ENCODE assay signal across 8 cellular contexts in the genomic region with DNA sequence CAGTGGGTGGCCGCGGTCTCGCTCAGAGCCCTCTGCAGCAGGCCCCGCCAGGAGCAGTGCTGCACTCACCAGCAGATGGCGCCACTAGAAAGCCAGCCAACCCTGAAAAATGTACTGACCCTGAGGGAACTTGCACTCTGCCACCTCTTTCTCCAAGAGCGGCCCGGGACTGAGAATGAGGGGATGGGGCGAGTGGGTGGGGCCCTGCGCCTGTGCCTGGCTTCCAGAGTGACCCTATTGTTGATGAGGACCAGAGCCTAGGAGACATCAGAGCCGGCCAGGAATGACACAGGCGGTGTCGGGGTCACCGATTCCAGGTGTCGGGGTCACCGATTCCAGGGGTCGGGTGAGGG. TPM values are rescaled to one million over a fixed set of nuclear protein-coding genes. Genes with fewer than 3 reads are reported as not detected.
DNase-seq lines count a peak whose midpoint lies in the region; ATAC-seq and TF ChIP-seq lines count a peak whose summit lies in the region.

No MANE protein-coding gene starts in this region.

- H3K36me3 ChIP-seq in CD8-positive, alpha-beta memory T cell (ENCODE audit: insufficient read depth, low read length), result no peaks in the 10 kb centered on the region
- H3K36me3 ChIP-seq in SU-DHL-6 (ENCODE audit: low read length) (no peaks in the 10 kb centered on the region), heart right ventricle (no peaks in the 10 kb centered on the region), psoas muscle (ENCODE audit: insufficient read depth in 1 of 2, low read depth in 1 of 2) (no peaks in the 10 kb centered on the region), uterus (no peaks in the 10 kb centered on the region)

- POLR2A ChIA-PET in CD8-positive, alpha-beta memory T cell (lab: Charles Lee), result no interaction called here
- POLR2A ChIA-PET in activated naive CD8-positive, alpha-beta T cell treated with anti-CD3 and anti-CD28 coated beads, Interleukin-2, amount 10 ng/mL, durations not matched to agents 7 days and 5 days (lab: Charles Lee), result interaction anchor here (0.7 kb wide), 1 partner anchor 181 kb away, joined by 3 read pairs; no protein-coding TSS in a partner anchor

- H3K4me1 ChIP-seq in CD8-positive, alpha-beta memory T cell (ENCODE audit: insufficient read depth, low read length), result no peaks in the 10 kb centered on the region
- H3K4me1 ChIP-seq in heart right ventricle (peaks cover 14 to 69% (median 52%) of the 10 kb centered on the region in 9 donors), psoas muscle (peaks cover 22% of the 10 kb centered on the region), uterus (peaks cover 12 to 27% of the 10 kb centered on the region in 2 donors)

- H3K9ac ChIP-seq in SU-DHL-6 (ENCODE audit: low read length), result no peak overlapping the region

- no peaks in the 10 kb centered on the region for H3K79me2 ChIP-seq in SU-DHL-6 (ENCODE audit: insufficient read depth, low read length)

- intact Hi-C loops in heart right ventricle (cut with DNase I), result loop anchor here (1.0 to 5.0 kb wide), 9 partner anchors 47 to 185 kb away; no protein-coding TSS in a partner anchor
- intact Hi-C loops in psoas muscle (cut with DNase I), result loop anchor here (1.0 to 5.0 kb wide), 4 partner anchors 51 to 185 kb away; no protein-coding TSS in a partner anchor
- intact Hi-C loops in uterus (cut with DNase I; ENCODE audit: low total_unique reads), result loop anchor here (5.0 kb wide), 2 partner anchors 35 to 50 kb away; no protein-coding TSS in a partner anchor

- no peak overlapping the region for H3K4me3 ChIP-seq in CD8-positive, alpha-beta memory T cell (ENCODE audit: low read length)
- H3K4me3 ChIP-seq in SU-DHL-6 (ENCODE audit: insufficient read depth, low read length, poor library complexity, severe bottlenecking) (no peak overlapping the region), heart right ventricle (peak overlapping the region in 1 of 10 donors; percentile 11), psoas muscle (peak overlapping the region; percentile 16), uterus (peak overlapping the region; percentile 9 to 22)

- H3K9me3 ChIP-seq in CD8-positive, alpha-beta memory T cell (ENCODE audit: low read length), result no peaks in the 10 kb centered on the region
- H3K9me3 ChIP-seq in SU-DHL-6 (ENCODE audit: insufficient read depth, low read length) (no peaks in the 10 kb centered on the region), heart right ventricle (no peaks in the 10 kb centered on the region), psoas muscle (no peaks in the 10 kb centered on the region), uterus (no peaks in the 10 kb centered on the region)

- H3K27ac ChIP-seq in CD8-positive, alpha-beta memory T cell (ENCODE audit: low read depth, low read length), result no peak overlapping the region
- no peak overlapping the region for H3K27ac ChIP-seq in SU-DHL-6 (ENCODE audit: low read depth, low read length)
- peak overlapping the region; percentile 73 to 95 (median 90) for H3K27ac ChIP-seq in heart right ventricle
- peak overlapping the region; percentile 76 for H3K27ac ChIP-seq in psoas muscle
- H3K27ac ChIP-seq in uterus, result peak overlapping the region; percentile 93 to 95

- peaks cover 0 to 6% (median 4%) of the 10 kb centered on the region in 3 donors for H3K4me1 Mint-ChIP-seq in CD8-positive, alpha-beta memory T cell
- H3K4me1 Mint-ChIP-seq in activated naive CD8-positive, alpha-beta T cell treated with anti-CD3 and anti-CD28 coated beads, Interleukin-2, amount 10 ng/mL, durations not matched to agents 7 days and 5 days, result peaks cover 2% of the 10 kb centered on the region

- no peaks in the 10 kb centered on the region for H3K36me3 Mint-ChIP-seq in CD8-positive, alpha-beta memory T cell
- H3K36me3 Mint-ChIP-seq in activated naive CD8-positive, alpha-beta T cell treated with anti-CD3 and anti-CD28 coated beads, Interleukin-2, amount 10 ng/mL, durations not matched to agents 7 days and 5 days, result no peaks in the 10 kb centered on the region

- no peak overlapping the region for H3K4me2 ChIP-seq in SU-DHL-6 (ENCODE audit: low read depth, low read length, poor library complexity, severe bottlenecking)

- 27 to 29% methylated on average over 16 of the region's 16 CpGs for WGBS in heart right ventricle, 2 donors
- WGBS in psoas muscle, 3 donors, result 32 to 36% (median 32%) methylated on average over 14 to 16 of the region's 16 CpGs

- TF ChIP-seq EP300 in Ishikawa (IDR thresholded peaks at IDR 0.05; ENCODE audit: borderline replicate concordance), result no peak

- CTCF ChIA-PET in CD8-positive, alpha-beta memory T cell (lab: Charles Lee), result interaction anchor here (0.7 to 3.5 kb wide), 17 partner anchors 8 to 184 kb away, joined by 3 to 25 read pairs (median 4); no protein-coding TSS in a partner anchor

- no peaks in the 10 kb centered on the region for H3K9me3 Mint-ChIP-seq in CD8-positive, alpha-beta memory T cell
- H3K9me3 Mint-ChIP-seq in activated naive CD8-positive, alpha-beta T cell treated with anti-CD3 and anti-CD28 coated beads, Interleukin-2, amount 10 ng/mL, durations not matched to agents 7 days and 5 days, result no peaks in the 10 kb centered on the region

- peak; percentile 87 for TF ChIP-seq CTCF in SU-DHL-6 (IDR thresholded peaks at IDR 0.05; ENCODE audit: insufficient read depth, low read length, poor library complexity, severe bottlenecking)
- TF ChIP-seq CTCF in heart right ventricle (IDR thresholded peaks at IDR 0.05), result peak; percentile 89 to 98 (median 97)
- TF ChIP-seq CTCF in psoas muscle (IDR thresholded peaks at IDR 0.05), result peak; percentile 93
- peak; percentile 91 to 96 (median 96) for TF ChIP-seq CTCF in uterus (IDR thresholded peaks at IDR 0.05)

- no peak for TF ChIP-seq POLR2A in uterus (IDR thresholded peaks at IDR 0.05)

- no peaks in the 10 kb centered on the region for H3K9me2 ChIP-seq in SU-DHL-6 (replicated peaks; ENCODE audit: insufficient read depth, low read length)

- TF ChIP-seq RAD21 in Ishikawa (IDR thresholded peaks at IDR 0.05; ENCODE audit: low read depth), result peak; percentile 87

- H3K27me3 ChIP-seq in CD8-positive, alpha-beta memory T cell (ENCODE audit: insufficient read depth, low read length, poor library complexity, severe bottlenecking), result no peaks in the 10 kb centered on the region
- no peaks in the 10 kb centered on the region for H3K27me3 ChIP-seq in SU-DHL-6 (ENCODE audit: low read length)
- H3K27me3 ChIP-seq in heart right ventricle, result no peaks in the 10 kb centered on the region
- no peaks in the 10 kb centered on the region for H3K27me3 ChIP-seq in psoas muscle (ENCODE audit: insufficient read depth in 3 of 3, low read length in 2 of 3)
- H3K27me3 ChIP-seq in uterus, result no peaks in the 10 kb centered on the region

- no peaks in the 10 kb centered on the region for H3F3A ChIP-seq in SU-DHL-6 (ENCODE audit: insufficient read depth)

- no peaks in the 10 kb centered on the region for H4K20me1 ChIP-seq in SU-DHL-6 (ENCODE audit: low read depth, low read length)

- H2AFZ ChIP-seq in SU-DHL-6 (ENCODE audit: low read depth, low read length, severe bottlenecking), result no peak overlapping the region

- no peak overlapping the region for H3K4me3 Mint-ChIP-seq in CD8-positive, alpha-beta memory T cell
- no peak overlapping the region for H3K4me3 Mint-ChIP-seq in activated naive CD8-positive, alpha-beta T cell treated with anti-CD3 and anti-CD28 coated beads, Interleukin-2, amount 10 ng/mL, durations not matched to agents 7 days and 5 days

- H3K27ac Mint-ChIP-seq in CD8-positive, alpha-beta memory T cell, result peak overlapping the region in 1 of 8 donors; percentile 39
- no peak overlapping the region for H3K27ac Mint-ChIP-seq in activated naive CD8-positive, alpha-beta T cell treated with anti-CD3 and anti-CD28 coated beads, Interleukin-2, amount 10 ng/mL, durations not matched to agents 7 days and 5 days

- ATAC-seq in GM19452 (IDR thresholded peaks at IDR 0.05; ENCODE audit: unreplicated experiment), result peak; percentile 78
- peak; percentile 82 for ATAC-seq in activated naive CD8-positive, alpha-beta T cell treated with anti-CD3 and anti-CD28 coated beads, Interleukin-2, amount 10 ng/mL, durations not matched to agents 7 days and 5 days (ENCODE audit: low read depth)
- ATAC-seq in heart right ventricle, result peak; percentile 73 to 88 (median 80)
- ATAC-seq in psoas muscle, result peak; percentile 85 to 91 (median 87)

- peaks cover 9 to 18% of the 10 kb centered on the region in 2 donors for H3K27me3 Mint-ChIP-seq in CD8-positive, alpha-beta memory T cell
- no peaks in the 10 kb centered on the region for H3K27me3 Mint-ChIP-seq in activated naive CD8-positive, alpha-beta T cell treated with anti-CD3 and anti-CD28 coated beads, Interleukin-2, amount 10 ng/mL, durations not matched to agents 7 days and 5 days

- DNase-seq in CD8-positive, alpha-beta memory T cell, result peak; percentile 39 to 74 (median 55)
- DNase-seq in activated naive CD8-positive, alpha-beta T cell treated with anti-CD3 and anti-CD28 coated beads, Interleukin-2, amount 10 ng/mL, durations not matched to agents 7 days and 5 days, result peak; percentile 78
- DNase-seq in heart right ventricle, result peak; percentile 84 to 88
- peak; percentile 77 to 89 for DNase-seq in psoas muscle
- peak; percentile 89 for DNase-seq in uterus

RNA-seq across cellular contexts. Expression of gene IL17B, which starts 2.9 kb away (rescaled TPM):
- not detected for total RNA-seq in CD8-positive, alpha-beta memory T cell
- not detected for polyA plus RNA-seq in CD8-positive, alpha-beta memory T cell
- not detected for total RNA-seq in activated naive CD8-positive, alpha-beta T cell treated with anti-CD3 and anti-CD28 coated beads, Interleukin-2, amount 10 ng/mL, durations not matched to agents 7 days and 5 days
- under 1 TPM in 2 of 10 donors, not detected in 8; 0.44 to 0.83 TPM for total RNA-seq in heart right ventricle
- under 1 TPM in 1 of 2 donors, not detected in 1; 0.57 TPM for polyA plus RNA-seq in heart right ventricle
- total RNA-seq in psoas muscle, result under 1 TPM in 1 of 4 donors, not detected in 3; 0.58 TPM
- polyA plus RNA-seq in psoas muscle, result under 1 TPM in 2 of 3 donors, not detected in 1; 0.08 to 0.42 TPM
- total RNA-seq in uterus, result 1 to 10 TPM in 2 of 4 donors, not detected in 2; 1.6 to 2.3 TPM

RNA-seq across cellular contexts. Expression of gene PCYOX1L, which starts 24.1 kb away (rescaled TPM):
- 10 to 100 TPM; 22.6 to 23.3 TPM for total RNA-seq in CD8-positive, alpha-beta memory T cell
- polyA plus RNA-seq in CD8-positive, alpha-beta memory T cell, result 11.9 TPM
- total RNA-seq in activated naive CD8-positive, alpha-beta T cell treated with anti-CD3 and anti-CD28 coated beads, Interleukin-2, amount 10 ng/mL, durations not matched to agents 7 days and 5 days, result 10 to 100 TPM; 32.4 to 35.7 TPM
- total RNA-seq in heart right ventricle (1 to 10 TPM; 2.6 to 5.5 (median 4.0) TPM), psoas muscle (1 to 10 TPM in 1 of 4 donors, under 1 TPM in 3; 0.65 to 2.7 (median 0.84) TPM), uterus (1 to 10 TPM in 3 of 4 donors, under 1 TPM in 1; 0.59 to 8.6 (median 5.9) TPM)
- polyA plus RNA-seq in heart right ventricle (1 to 10 TPM; 4.5 to 6.2 TPM), psoas muscle (1 to 10 TPM in 1 of 3 donors, under 1 TPM in 2; 0.28 to 1.1 (median 0.70) TPM)

RNA-seq across cellular contexts. Expression of gene GRPEL2, which starts 36.7 kb away (rescaled TPM):
- 10 to 100 TPM; 33.4 to 36.5 TPM for total RNA-seq in CD8-positive, alpha-beta memory T cell
- polyA plus RNA-seq in CD8-positive, alpha-beta memory T cell, result 4.5 TPM
- 10 to 100 TPM; 26.1 to 29.7 TPM for total RNA-seq in activated naive CD8-positive, alpha-beta T cell treated with anti-CD3 and anti-CD28 coated beads, Interleukin-2, amount 10 ng/mL, durations not matched to agents 7 days and 5 days
- total RNA-seq in heart right ventricle (10 to 100 TPM in 6 of 10 donors, 1 to 10 TPM in 4; 8.1 to 13.4 (median 10.2) TPM), psoas muscle (10 to 100 TPM in 2 of 4 donors, 1 to 10 TPM in 2; 8.8 to 11.1 (median 9.5) TPM), uterus (10 to 100 TPM; 13.5 to 27.0 (median 22.6) TPM)
- polyA plus RNA-seq in heart right ventricle (1 to 10 TPM; 4.8 to 9.5 TPM), psoas muscle (10 to 100 TPM in 2 of 3 donors, 1 to 10 TPM in 1; 4.7 to 11.6 (median 11.0) TPM)

Comparison
In these comparisons a context has a peak if more than half of its experiments do, and no peak if none do; other contexts are left out.
1. H3K27ac ChIP-seq: peak in heart right ventricle (10 of 10), psoas muscle (single experiment) and uterus (2 of 2); none in CD8-positive, alpha-beta memory T cell (single experiment) and SU-DHL-6 (single experiment).
2. H3K4me3 ChIP-seq: peak in psoas muscle (single experiment) and uterus (2 of 2); none in CD8-positive, alpha-beta memory T cell (single experiment) and SU-DHL-6 (single experiment).
3. Peak in every context shown above with its lines, with median percentiles within 50 percentile points of each other: DNase-seq, ATAC-seq and CTCF ChIP-seq.